In the genomic region with DNA sequence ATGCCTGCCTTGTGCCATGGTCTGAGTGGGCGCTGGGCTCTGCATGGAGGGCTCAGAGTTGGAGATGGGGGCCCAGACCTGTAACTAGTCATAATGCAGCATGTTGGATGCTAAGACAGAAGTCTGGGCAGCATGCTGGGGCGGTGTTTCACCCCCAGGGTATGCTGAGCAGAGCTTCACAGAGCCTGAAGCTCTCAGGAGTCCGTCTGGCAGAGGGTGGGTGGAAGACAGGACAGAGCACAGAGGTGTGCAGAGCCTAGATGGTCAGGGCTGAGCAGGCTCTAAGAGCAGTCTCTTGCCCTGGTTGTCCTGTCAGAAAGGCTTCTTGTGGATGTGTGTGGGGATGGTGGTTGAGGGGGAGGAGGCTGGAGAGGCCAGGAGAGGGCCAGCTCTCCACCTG, we compare ENCODE assay signal across 1 cellular context.
TF ChIP-seq lines count a peak whose summit lies in the region.

No MANE protein-coding gene starts in this region.

TF ChIP-seq in HepG2, 621 proteins besides CTCF, POLR2A, EP300 and RAD21:
- TF ChIP-seq XRCC5 (optimal IDR thresholded peaks at IDR 0.05; ENCODE audit: low read length) (no peak), ZSCAN22 (CRISPR knock-in tag; IDR thresholded peaks at IDR 0.05) (no peak), ZNF552 (CRISPR knock-in tag; IDR thresholded peaks at IDR 0.05; ENCODE audit: borderline replicate concordance) (no peak), CBX2 (IDR thresholded peaks at IDR 0.05; ENCODE audit: low read depth, low read length) (no peak), CBX2 (CRISPR knock-in tag; IDR thresholded peaks at IDR 0.05; ENCODE audit: low read depth) (no peak), ZNF777 (CRISPR knock-in tag; IDR thresholded peaks at IDR 0.05) (no peak), ATF7 (IDR thresholded peaks at IDR 0.05) (no peak), ATF7 (CRISPR knock-in tag; IDR thresholded peaks at IDR 0.05) (no peak), DNMT3B (CRISPR knock-in tag; conservative IDR thresholded peaks at IDR 0.05) (no peak), ZNF781 (CRISPR knock-in tag; IDR thresholded peaks at IDR 0.05; ENCODE audit: borderline replicate concordance, not compliant biosample characterization) (no peak), ONECUT2 (CRISPR knock-in tag; IDR thresholded peaks at IDR 0.05) (no peak), CC2D1A (CRISPR knock-in tag; IDR thresholded peaks at IDR 0.05) (no peak), ZNF850 (CRISPR knock-in tag; conservative IDR thresholded peaks at IDR 0.05) (no peak), ZBTB1 (CRISPR knock-in tag; IDR thresholded peaks at IDR 0.05; ENCODE audit: borderline replicate concordance) (no peak), ZNF296 (CRISPR knock-in tag; conservative IDR thresholded peaks at IDR 0.05) (no peak)
- TF ChIP-seq, protein P1, sequence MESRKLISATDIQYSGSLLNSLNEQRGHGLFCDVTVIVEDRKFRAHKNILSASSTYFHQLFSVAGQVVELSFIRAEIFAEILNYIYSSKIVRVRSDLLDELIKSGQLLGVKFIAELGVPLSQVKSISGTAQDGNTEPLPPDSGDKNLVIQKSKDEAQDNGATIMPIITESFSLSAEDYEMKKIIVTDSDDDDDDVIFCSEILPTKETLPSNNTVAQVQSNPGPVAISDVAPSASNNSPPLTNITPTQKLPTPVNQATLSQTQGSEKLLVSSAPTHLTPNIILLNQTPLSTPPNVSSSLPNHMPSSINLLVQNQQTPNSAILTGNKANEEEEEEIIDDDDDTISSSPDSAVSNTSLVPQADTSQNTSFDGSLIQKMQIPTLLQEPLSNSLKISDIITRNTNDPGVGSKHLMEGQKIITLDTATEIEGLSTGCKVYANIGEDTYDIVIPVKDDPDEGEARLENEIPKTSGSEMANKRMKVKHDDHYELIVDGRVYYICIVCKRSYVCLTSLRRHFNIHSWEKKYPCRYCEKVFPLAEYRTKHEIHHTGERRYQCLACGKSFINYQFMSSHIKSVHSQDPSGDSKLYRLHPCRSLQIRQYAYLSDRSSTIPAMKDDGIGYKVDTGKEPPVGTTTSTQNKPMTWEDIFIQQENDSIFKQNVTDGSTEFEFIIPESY (CRISPR knock-in tag; IDR thresholded peaks at IDR 0.05) = no peak
- TF ChIP-seq, protein P2, sequence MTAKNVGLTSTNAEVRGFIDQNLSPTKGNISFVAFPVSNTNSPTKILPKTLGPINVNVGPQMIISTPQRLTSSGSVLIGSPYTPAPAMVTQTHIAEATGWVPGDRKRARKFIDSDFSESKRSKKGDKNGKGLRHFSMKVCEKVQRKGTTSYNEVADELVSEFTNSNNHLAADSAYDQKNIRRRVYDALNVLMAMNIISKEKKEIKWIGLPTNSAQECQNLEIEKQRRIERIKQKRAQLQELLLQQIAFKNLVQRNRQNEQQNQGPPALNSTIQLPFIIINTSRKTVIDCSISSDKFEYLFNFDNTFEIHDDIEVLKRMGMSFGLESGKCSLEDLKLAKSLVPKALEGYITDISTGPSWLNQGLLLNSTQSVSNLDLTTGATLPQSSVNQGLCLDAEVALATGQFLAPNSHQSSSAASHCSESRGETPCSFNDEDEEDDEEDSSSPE (CRISPR knock-in tag; IDR thresholded peaks at IDR 0.05) = no peak
- TF ChIP-seq, protein P3, sequence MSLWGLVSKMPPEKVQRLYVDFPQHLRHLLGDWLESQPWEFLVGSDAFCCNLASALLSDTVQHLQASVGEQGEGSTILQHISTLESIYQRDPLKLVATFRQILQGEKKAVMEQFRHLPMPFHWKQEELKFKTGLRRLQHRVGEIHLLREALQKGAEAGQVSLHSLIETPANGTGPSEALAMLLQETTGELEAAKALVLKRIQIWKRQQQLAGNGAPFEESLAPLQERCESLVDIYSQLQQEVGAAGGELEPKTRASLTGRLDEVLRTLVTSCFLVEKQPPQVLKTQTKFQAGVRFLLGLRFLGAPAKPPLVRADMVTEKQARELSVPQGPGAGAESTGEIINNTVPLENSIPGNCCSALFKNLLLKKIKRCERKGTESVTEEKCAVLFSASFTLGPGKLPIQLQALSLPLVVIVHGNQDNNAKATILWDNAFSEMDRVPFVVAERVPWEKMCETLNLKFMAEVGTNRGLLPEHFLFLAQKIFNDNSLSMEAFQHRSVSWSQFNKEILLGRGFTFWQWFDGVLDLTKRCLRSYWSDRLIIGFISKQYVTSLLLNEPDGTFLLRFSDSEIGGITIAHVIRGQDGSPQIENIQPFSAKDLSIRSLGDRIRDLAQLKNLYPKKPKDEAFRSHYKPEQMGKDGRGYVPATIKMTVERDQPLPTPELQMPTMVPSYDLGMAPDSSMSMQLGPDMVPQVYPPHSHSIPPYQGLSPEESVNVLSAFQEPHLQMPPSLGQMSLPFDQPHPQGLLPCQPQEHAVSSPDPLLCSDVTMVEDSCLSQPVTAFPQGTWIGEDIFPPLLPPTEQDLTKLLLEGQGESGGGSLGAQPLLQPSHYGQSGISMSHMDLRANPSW (CRISPR knock-in tag; IDR thresholded peaks at IDR 0.05; ENCODE audit: borderline replicate concordance) = no peak
- TF ChIP-seq, protein P4, sequence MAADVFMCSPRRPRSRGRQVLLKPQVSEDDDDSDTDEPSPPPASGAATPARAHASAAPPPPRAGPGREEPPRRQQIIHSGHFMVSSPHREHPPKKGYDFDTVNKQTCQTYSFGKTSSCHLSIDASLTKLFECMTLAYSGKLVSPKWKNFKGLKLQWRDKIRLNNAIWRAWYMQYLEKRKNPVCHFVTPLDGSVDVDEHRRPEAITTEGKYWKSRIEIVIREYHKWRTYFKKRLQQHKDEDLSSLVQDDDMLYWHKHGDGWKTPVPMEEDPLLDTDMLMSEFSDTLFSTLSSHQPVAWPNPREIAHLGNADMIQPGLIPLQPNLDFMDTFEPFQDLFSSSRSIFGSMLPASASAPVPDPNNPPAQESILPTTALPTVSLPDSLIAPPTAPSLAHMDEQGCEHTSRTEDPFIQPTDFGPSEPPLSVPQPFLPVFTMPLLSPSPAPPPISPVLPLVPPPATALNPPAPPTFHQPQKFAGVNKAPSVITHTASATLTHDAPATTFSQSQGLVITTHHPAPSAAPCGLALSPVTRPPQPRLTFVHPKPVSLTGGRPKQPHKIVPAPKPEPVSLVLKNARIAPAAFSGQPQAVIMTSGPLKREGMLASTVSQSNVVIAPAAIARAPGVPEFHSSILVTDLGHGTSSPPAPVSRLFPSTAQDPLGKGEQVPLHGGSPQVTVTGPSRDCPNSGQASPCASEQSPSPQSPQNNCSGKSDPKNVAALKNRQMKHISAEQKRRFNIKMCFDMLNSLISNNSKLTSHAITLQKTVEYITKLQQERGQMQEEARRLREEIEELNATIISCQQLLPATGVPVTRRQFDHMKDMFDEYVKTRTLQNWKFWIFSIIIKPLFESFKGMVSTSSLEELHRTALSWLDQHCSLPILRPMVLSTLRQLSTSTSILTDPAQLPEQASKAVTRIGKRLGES (CRISPR knock-in tag; IDR thresholded peaks at IDR 0.05; ENCODE audit: borderline replicate concordance) = no peak
- TF ChIP-seq, protein P5, sequence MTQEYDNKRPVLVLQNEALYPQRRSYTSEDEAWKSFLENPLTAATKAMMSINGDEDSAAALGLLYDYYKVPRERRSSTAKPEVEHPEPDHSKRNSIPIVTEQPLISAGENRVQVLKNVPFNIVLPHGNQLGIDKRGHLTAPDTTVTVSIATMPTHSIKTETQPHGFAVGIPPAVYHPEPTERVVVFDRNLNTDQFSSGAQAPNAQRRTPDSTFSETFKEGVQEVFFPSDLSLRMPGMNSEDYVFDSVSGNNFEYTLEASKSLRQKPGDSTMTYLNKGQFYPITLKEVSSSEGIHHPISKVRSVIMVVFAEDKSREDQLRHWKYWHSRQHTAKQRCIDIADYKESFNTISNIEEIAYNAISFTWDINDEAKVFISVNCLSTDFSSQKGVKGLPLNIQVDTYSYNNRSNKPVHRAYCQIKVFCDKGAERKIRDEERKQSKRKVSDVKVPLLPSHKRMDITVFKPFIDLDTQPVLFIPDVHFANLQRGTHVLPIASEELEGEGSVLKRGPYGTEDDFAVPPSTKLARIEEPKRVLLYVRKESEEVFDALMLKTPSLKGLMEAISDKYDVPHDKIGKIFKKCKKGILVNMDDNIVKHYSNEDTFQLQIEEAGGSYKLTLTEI (CRISPR knock-in tag; conservative IDR thresholded peaks at IDR 0.05) = no peak
- TF ChIP-seq, protein P6, sequence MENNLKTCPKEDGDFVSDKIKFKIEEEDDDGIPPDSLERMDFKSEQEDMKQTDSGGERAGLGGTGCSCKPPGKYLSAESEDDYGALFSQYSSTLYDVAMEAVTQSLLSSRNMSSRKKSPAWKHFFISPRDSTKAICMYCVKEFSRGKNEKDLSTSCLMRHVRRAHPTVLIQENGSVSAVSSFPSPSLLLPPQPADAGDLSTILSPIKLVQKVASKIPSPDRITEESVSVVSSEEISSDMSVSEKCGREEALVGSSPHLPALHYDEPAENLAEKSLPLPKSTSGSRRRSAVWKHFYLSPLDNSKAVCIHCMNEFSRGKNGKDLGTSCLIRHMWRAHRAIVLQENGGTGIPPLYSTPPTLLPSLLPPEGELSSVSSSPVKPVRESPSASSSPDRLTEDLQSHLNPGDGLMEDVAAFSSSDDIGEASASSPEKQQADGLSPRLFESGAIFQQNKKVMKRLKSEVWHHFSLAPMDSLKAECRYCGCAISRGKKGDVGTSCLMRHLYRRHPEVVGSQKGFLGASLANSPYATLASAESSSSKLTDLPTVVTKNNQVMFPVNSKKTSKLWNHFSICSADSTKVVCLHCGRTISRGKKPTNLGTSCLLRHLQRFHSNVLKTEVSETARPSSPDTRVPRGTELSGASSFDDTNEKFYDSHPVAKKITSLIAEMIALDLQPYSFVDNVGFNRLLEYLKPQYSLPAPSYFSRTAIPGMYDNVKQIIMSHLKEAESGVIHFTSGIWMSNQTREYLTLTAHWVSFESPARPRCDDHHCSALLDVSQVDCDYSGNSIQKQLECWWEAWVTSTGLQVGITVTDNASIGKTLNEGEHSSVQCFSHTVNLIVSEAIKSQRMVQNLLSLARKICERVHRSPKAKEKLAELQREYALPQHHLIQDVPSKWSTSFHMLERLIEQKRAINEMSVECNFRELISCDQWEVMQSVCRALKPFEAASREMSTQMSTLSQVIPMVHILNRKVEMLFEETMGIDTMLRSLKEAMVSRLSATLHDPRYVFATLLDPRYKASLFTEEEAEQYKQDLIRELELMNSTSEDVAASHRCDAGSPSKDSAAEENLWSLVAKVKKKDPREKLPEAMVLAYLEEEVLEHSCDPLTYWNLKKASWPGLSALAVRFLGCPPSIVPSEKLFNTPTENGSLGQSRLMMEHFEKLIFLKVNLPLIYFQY (CRISPR knock-in tag; IDR thresholded peaks at IDR 0.05; ENCODE audit: borderline replicate concordance) = no peak
- TF ChIP-seq, protein P7, sequence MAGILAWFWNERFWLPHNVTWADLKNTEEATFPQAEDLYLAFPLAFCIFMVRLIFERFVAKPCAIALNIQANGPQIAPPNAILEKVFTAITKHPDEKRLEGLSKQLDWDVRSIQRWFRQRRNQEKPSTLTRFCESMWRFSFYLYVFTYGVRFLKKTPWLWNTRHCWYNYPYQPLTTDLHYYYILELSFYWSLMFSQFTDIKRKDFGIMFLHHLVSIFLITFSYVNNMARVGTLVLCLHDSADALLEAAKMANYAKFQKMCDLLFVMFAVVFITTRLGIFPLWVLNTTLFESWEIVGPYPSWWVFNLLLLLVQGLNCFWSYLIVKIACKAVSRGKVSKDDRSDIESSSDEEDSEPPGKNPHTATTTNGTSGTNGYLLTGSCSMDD (CRISPR knock-in tag; IDR thresholded peaks at IDR 0.05) = no peak
TF ChIP-seq in HepG2: peak in this region for 0.
